Comparison of ENCODE assay signal across 13 cellular contexts in genomic region chr10:119668461-119668860, GRCh38. TPM values are rescaled to one million over a fixed set of nuclear protein-coding genes. Genes with fewer than 3 reads are reported as not detected.
DNase-seq lines count a peak whose midpoint lies in the region; ATAC-seq and TF ChIP-seq lines count a peak whose summit lies in the region.
"Had no signal": no experiment of that assay in that cellular context is flagged by ENCODE, and none has a peak within 500 bp of the region (broad histone marks: within the 10 kb centered on the region; RNA-seq: fewer than 3 reads in every experiment).

No MANE protein-coding gene starts in this region.

- H3K9me3 ChIP-seq in esophagus squamous epithelium (no peaks in the 10 kb centered on the region), osteoblast (ENCODE audit: low read depth, low read length) (no peaks in the 10 kb centered on the region), MG63 (no peaks in the 10 kb centered on the region)
- H3K9me3 ChIP-seq in CD8-positive, alpha-beta memory T cell (ENCODE audit: low read length), result no peaks in the 10 kb centered on the region
- H3K9me3 ChIP-seq: HAP-1, uterus had no signal

- peaks cover 20 to 23% (median 22%) of the 10 kb centered on the region in 3 donors for H3K4me1 Mint-ChIP-seq in CD8-positive, alpha-beta memory T cell

- CTCF ChIA-PET in CD8-positive, alpha-beta memory T cell (lab: Charles Lee), result no interaction called here

- H3K27ac ChIP-seq in esophagus squamous epithelium, result peak overlapping the region; percentile 63 to 80 (median 75)
- H3K27ac ChIP-seq in osteoblast (ENCODE audit: low read depth, low read length), result peak overlapping the region; percentile 96
- H3K27ac ChIP-seq in CD8-positive, alpha-beta memory T cell (ENCODE audit: low read depth, low read length), result no peak overlapping the region

- H3K27me3 Mint-ChIP-seq in CD8-positive, alpha-beta memory T cell, result no peaks in the 10 kb centered on the region
- H3K27me3 Mint-ChIP-seq: naive thymus-derived CD8-positive, alpha-beta T cell had no signal

- no peaks in the 10 kb centered on the region for H3K9me3 Mint-ChIP-seq in CD8-positive, alpha-beta memory T cell
- H3K9me3 Mint-ChIP-seq: naive thymus-derived CD8-positive, alpha-beta T cell had no signal

- POLR2A ChIA-PET in CD8-positive, alpha-beta memory T cell (lab: Charles Lee), result no interaction called here

- peaks cover 30 to 55% (median 33%) of the 10 kb centered on the region in 3 donors for H3K36me3 ChIP-seq in esophagus squamous epithelium
- peaks cover 41% of the 10 kb centered on the region for H3K36me3 ChIP-seq in osteoblast (ENCODE audit: insufficient read depth, low read length)
- peaks cover 11% of the 10 kb centered on the region for H3K36me3 ChIP-seq in CD8-positive, alpha-beta memory T cell (ENCODE audit: insufficient read depth, low read length)
- H3K36me3 ChIP-seq in MG63, result peaks cover 72% of the 10 kb centered on the region
- H3K36me3 ChIP-seq: uterus had no signal

- H3K79me2 ChIP-seq in osteoblast (ENCODE audit: insufficient read depth, low read length), result peaks cover 89% of the 10 kb centered on the region

- intact Hi-C loops in Right ventricle myocardium inferior (cut with DNase I), result loop anchor here (2.0 kb wide), 1 partner anchor 14 kb away; no protein-coding TSS in a partner anchor
- intact Hi-C loops in cardiac septum (cut with DNase I), result loop anchor here (2.0 to 5.0 kb wide), 2 partner anchors 16 to 71 kb away; partner anchors contain the start of gene TIAL1
- intact Hi-C loops in esophagus squamous epithelium (cut with DNase I), result no loop called here

- no peaks in the 10 kb centered on the region for H3K27me3 ChIP-seq in esophagus squamous epithelium
- H3K27me3 ChIP-seq in osteoblast (ENCODE audit: insufficient read depth, low read length), result no peaks in the 10 kb centered on the region
- H3K27me3 ChIP-seq in CD8-positive, alpha-beta memory T cell (ENCODE audit: insufficient read depth, low read length, poor library complexity, severe bottlenecking), result no peaks in the 10 kb centered on the region
- no peaks in the 10 kb centered on the region for H3K27me3 ChIP-seq in MG63
- H3K27me3 ChIP-seq: uterus had no signal

- H3K4me1 ChIP-seq in esophagus squamous epithelium (peaks cover 41 to 78% (median 67%) of the 10 kb centered on the region in 3 donors), osteoblast (ENCODE audit: insufficient read depth, low read length) (peaks cover 56% of the 10 kb centered on the region)
- H3K4me1 ChIP-seq in CD8-positive, alpha-beta memory T cell (ENCODE audit: insufficient read depth, low read length), result peaks cover 30% of the 10 kb centered on the region
- H3K4me1 ChIP-seq: HAP-1 had no signal

- no peak overlapping the region for H2AFZ ChIP-seq in osteoblast (ENCODE audit: low read length)

- TF ChIP-seq CTCF in esophagus squamous epithelium (IDR thresholded peaks at IDR 0.05) (no peak), osteoblast (IDR thresholded peaks at IDR 0.05; ENCODE audit: extremely low read depth, low read depth, low read length) (no peak)

- no peak overlapping the region for H3K4me3 ChIP-seq in esophagus squamous epithelium
- peak overlapping the region; percentile 31 for H3K4me3 ChIP-seq in osteoblast (ENCODE audit: insufficient read depth, low read length)
- no peak overlapping the region for H3K4me3 ChIP-seq in CD8-positive, alpha-beta memory T cell (ENCODE audit: low read length)
- no peak overlapping the region for H3K4me3 ChIP-seq in MG63
- H3K4me3 ChIP-seq: HAP-1, uterus had no signal

- no peak for TF ChIP-seq POLR2A in esophagus squamous epithelium (IDR thresholded peaks at IDR 0.05)

- no peak for DNase-seq in Right ventricle myocardium inferior (ENCODE audit: missing footprints)
- DNase-seq in cardiac septum (ENCODE audit: low spot score), result no peak
- DNase-seq in esophagus squamous epithelium (lab: John Stamatoyannopoulos, UW), result no peak
- no peak for DNase-seq in osteoblast (ENCODE audit: insufficient read length, low spot score, missing footprints)
- no peak for DNase-seq in SKM-1 treated with dmso at 0.1 percent for 144 hours (lab: John Stamatoyannopoulos, UW; ENCODE audit: unreplicated experiment)
- DNase-seq in CD8-positive, alpha-beta memory T cell, result no peak
- DNase-seq in MG63, result no peak
- DNase-seq: activated CD4-positive, CD25-positive, alpha-beta regulatory T cell treated with anti-CD3 and anti-CD28 coated beads, Interleukin-2, amount 50 U/mL, for 72 hours; naive thymus-derived CD8-positive, alpha-beta T cell; NCI-H526 treated with DMSO at 0.1 percent for 48 hours had no signal

- peak; percentile 4 for ATAC-seq in Right ventricle myocardium inferior
- ATAC-seq in HG03108 (IDR thresholded peaks at IDR 0.05; ENCODE audit: unreplicated experiment), result no peak
- ATAC-seq: naive thymus-derived CD8-positive, alpha-beta T cell had no signal

- H3K4me2 ChIP-seq in osteoblast (ENCODE audit: insufficient read depth, low read length), result peak overlapping the region; percentile 72

- H3K27ac Mint-ChIP-seq in CD8-positive, alpha-beta memory T cell, result peak overlapping the region in 2 of 8 donors; percentile 42 to 81

- peaks cover 64% of the 10 kb centered on the region for H4K20me1 ChIP-seq in osteoblast (ENCODE audit: insufficient read depth, low read length)

- no peak overlapping the region for H3K4me3 Mint-ChIP-seq in CD8-positive, alpha-beta memory T cell
- H3K4me3 Mint-ChIP-seq: naive thymus-derived CD8-positive, alpha-beta T cell had no signal

- peaks cover 5 to 37% (median 10%) of the 10 kb centered on the region in 3 donors for H3K36me3 Mint-ChIP-seq in CD8-positive, alpha-beta memory T cell

- 74 to 80% methylated on average over 5 of the region's 6 CpGs for WGBS in esophagus squamous epithelium, 2 donors

RNA-seq across cellular contexts. Expression of gene BAG3, which starts 17.3 kb away (rescaled TPM):
- total RNA-seq in Right ventricle myocardium inferior (152 TPM), cardiac septum (172 TPM), esophagus squamous epithelium (100 to 1,000 TPM in 1 of 4 donors, 10 to 100 TPM in 3; 51.6 to 102 (median 57.2) TPM), osteoblast (12.7 TPM in 2 replicates)
- 10 to 100 TPM; 12.0 to 12.5 TPM for total RNA-seq in CD8-positive, alpha-beta memory T cell
- polyA plus RNA-seq in CD8-positive, alpha-beta memory T cell, result 11.3 TPM
- 26.9 and 31.9 TPM in 2 replicates for total RNA-seq in MG63 (2014; rRNA removed; shearing (Covaris generic); ENCODE audit: low replicate concordance)

RNA-seq across cellular contexts. Expression of gene INPP5F, which starts 57.4 kb away (rescaled TPM):
- total RNA-seq in Right ventricle myocardium inferior, result 4.0 TPM
- total RNA-seq in cardiac septum, result 20.2 TPM
- total RNA-seq in esophagus squamous epithelium, result 10 to 100 TPM in 2 of 4 donors, 1 to 10 TPM in 2; 5.3 to 11.4 (median 9.4) TPM
- 10.9 and 11.2 TPM in 2 replicates for total RNA-seq in osteoblast
- 10 to 100 TPM; 22.3 to 23.0 TPM for total RNA-seq in CD8-positive, alpha-beta memory T cell
- polyA plus RNA-seq in CD8-positive, alpha-beta memory T cell, result 4.4 TPM
- total RNA-seq in MG63 (2014; rRNA removed; shearing (Covaris generic); ENCODE audit: low replicate concordance), result 7.1 and 10.1 TPM in 2 replicates
